Comparison of ENCODE assay signal across 9 cellular contexts in the genomic region with DNA sequence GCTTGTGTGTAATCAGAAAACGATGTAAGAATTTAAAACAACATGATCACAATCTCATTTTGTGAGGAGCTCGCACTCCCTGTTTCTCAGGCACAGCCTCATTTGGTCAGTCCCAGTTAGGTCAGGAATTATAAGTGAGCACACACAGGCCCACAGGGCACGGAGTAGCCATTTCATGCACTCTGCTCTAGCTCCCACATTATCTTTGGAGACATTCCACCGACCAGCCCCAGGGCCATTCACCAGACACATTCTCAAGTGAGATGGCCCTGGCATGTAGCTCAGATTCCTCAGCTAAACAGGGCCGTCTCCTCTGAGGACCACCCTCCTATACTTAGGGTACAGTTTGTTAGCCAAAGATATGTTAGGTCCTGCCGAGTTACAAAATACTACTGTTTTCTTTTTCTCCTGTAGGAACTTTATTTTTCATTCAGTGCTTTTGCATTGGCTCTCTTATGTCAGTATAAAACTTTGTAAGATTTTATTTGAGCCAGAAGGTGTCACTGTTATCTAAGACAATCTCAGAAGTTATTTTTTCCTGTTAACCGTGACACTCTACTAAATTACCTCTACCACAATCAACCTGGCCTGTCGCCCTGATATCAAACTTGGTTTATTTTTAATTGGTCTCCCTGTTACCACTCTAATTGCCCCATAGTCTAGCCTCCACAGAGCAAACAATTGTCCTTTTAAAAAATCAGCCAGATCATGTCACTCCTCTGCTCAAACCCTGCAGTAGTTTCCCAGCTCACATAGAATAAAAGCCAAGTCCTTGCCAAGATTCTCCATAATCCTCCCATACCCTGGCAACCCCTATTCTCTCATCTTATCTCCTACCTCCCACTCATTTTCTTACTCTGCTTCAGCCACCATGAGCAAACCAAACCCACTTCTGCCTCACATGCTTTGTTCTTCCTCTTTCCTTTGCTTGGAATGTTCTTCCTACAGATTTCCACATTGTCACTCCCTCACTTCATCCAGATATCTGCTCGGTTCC.
A peak's percentile ranks its signal among the peaks of the same experiment; 100 is the strongest.
DNase-seq lines count a peak whose midpoint lies in the region; ATAC-seq and TF ChIP-seq lines count a peak whose summit lies in the region.
"Had no signal": no experiment of that assay in that cellular context is flagged by ENCODE, and none has a peak within 500 bp of the region (broad histone marks: within the 10 kb centered on the region; RNA-seq: fewer than 3 reads in every experiment).

No MANE protein-coding gene starts in this region.

- H3K9ac ChIP-seq in skeletal muscle satellite cell (ENCODE audit: low read depth, low read length) = peak overlapping the region; percentile 56

- H3K4me1 ChIP-seq in skeletal muscle satellite cell (ENCODE audit: control insufficient read depth, insufficient read depth, low read length) = peaks cover 40% of the 10 kb centered on the region

- H3K36me3 ChIP-seq in skeletal muscle satellite cell (ENCODE audit: insufficient read depth, low read length) = peaks cover 3% of the 10 kb centered on the region

- TF ChIP-seq CTCF in fibroblast of the aortic adventitia (IDR thresholded peaks at IDR 0.05; ENCODE audit: insufficient read depth, low read length) = no peak

- no peak overlapping the region for H3K4me3 ChIP-seq in fibroblast of the aortic adventitia (ENCODE audit: low read depth, low read length)
- H3K4me3 ChIP-seq in skeletal muscle satellite cell (ENCODE audit: low read length) = no peak overlapping the region

- ATAC-seq in HG02970 (IDR thresholded peaks at IDR 0.05; ENCODE audit: low FRiP score, unreplicated experiment) (no peak), HG03135 (IDR thresholded peaks at IDR 0.05; ENCODE audit: unreplicated experiment) (no peak)
- ATAC-seq: naive thymus-derived CD8-positive, alpha-beta T cell had no signal

- no peaks in the 10 kb centered on the region for H3K9me3 ChIP-seq in skeletal muscle satellite cell (replicated peaks; ENCODE audit: low read length)

- H3K4me2 ChIP-seq in skeletal muscle satellite cell (ENCODE audit: low read length) = peak overlapping the region; percentile 53

- no peaks in the 10 kb centered on the region for H3K27me3 ChIP-seq in skeletal muscle satellite cell (ENCODE audit: control insufficient read depth, insufficient read depth, low read length)

- DNase-seq in DMS53 (lab: John Stamatoyannopoulos, UW) (peak; percentile 12), DMS53 treated with DMSO at 0.1 percent for 48 hours (lab: John Stamatoyannopoulos, UW; ENCODE audit: unreplicated experiment) (no peak), RKO (ENCODE audit: low spot score) (peak; percentile 31), fibroblast of the aortic adventitia (ENCODE audit: low read depth) (peak; percentile 66), HK-2 (ENCODE audit: unreplicated experiment) (no peak)

Comparison
In these comparisons a context has a peak if more than half of its experiments do, and no peak if none do; other contexts are left out.
1. DNase-seq: peak in DMS53 (single experiment), RKO (single experiment) and fibroblast of the aortic adventitia (single experiment); none in DMS53 treated with DMSO at 0.1 percent for 48 hours (single experiment) and HK-2 (single experiment).